In the genomic region with DNA sequence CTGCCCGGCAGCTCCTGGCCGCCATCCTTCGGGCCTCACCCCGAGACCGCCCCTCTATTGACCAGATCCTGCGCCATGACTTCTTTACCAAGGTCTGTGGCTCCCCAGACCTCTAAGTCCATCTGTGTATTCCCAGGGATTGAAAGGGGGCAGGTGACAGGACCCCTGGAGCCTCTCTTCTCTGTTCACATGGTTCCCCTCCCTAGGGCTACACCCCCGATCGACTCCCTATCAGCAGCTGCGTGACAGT, we compare ENCODE assay signal across 2 cellular contexts.
TF ChIP-seq lines count a peak whose summit lies in the region.

No MANE protein-coding gene starts in this region.

TF ChIP-seq in A549, 52 proteins besides CTCF, POLR2A, EP300 and RAD21:
- no peak for TF ChIP-seq ZSCAN20 (CRISPR knock-in tag; IDR thresholded peaks at IDR 0.05)
- no peak for TF ChIP-seq HEYL (CRISPR knock-in tag; IDR thresholded peaks at IDR 0.05)
- TF ChIP-seq FOXS1 (CRISPR knock-in tag; IDR thresholded peaks at IDR 0.05) = no peak
- no peak for TF ChIP-seq TP53 (CRISPR knock-in tag; IDR thresholded peaks at IDR 0.05)
- TF ChIP-seq, protein P1, sequence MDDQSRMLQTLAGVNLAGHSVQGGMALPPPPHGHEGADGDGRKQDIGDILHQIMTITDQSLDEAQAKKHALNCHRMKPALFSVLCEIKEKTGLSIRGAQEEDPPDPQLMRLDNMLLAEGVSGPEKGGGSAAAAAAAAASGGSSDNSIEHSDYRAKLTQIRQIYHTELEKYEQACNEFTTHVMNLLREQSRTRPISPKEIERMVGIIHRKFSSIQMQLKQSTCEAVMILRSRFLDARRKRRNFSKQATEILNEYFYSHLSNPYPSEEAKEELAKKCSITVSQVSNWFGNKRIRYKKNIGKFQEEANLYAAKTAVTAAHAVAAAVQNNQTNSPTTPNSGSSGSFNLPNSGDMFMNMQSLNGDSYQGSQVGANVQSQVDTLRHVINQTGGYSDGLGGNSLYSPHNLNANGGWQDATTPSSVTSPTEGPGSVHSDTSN (IDR thresholded peaks at IDR 0.05) = no peak
- TF ChIP-seq FOSB (CRISPR knock-in tag; IDR thresholded peaks at IDR 0.05) = no peak

TF ChIP-seq in HCT116, 20 proteins besides CTCF, POLR2A, EP300 and RAD21:
- no peak for TF ChIP-seq TCF7L2 (IDR thresholded peaks at IDR 0.05; ENCODE audit: borderline replicate concordance, extremely low read depth, insufficient read depth, insufficient read length)
